12 cellular contexts compared by ENCODE assay signal in genomic region chr1:56816909-56817308, GRCh38. TPM values are rescaled to one million over a fixed set of nuclear protein-coding genes. Genes with fewer than 3 reads are reported as not detected.
A peak's percentile ranks its signal among the peaks of the same experiment; 100 is the strongest.
DNase-seq lines count a peak whose midpoint lies in the region; ATAC-seq, FAIRE-seq and TF ChIP-seq lines count a peak whose summit lies in the region.
"Had no signal": no experiment of that assay in that cellular context is flagged by ENCODE, and none has a peak within 500 bp of the region (broad histone marks: within the 10 kb centered on the region; RNA-seq: fewer than 3 reads in every experiment).

No MANE protein-coding gene starts in this region.

- H3K9ac ChIP-seq in liver (ENCODE audit: low read depth in 1 of 2, low read length in 2 of 2): peak overlapping the region; percentile 67 to 73

- TF ChIP-seq RAD21 in liver (IDR thresholded peaks at IDR 0.05): peak in 1 of 2 donors; percentile 21

- H3K4me1 ChIP-seq in liver (ENCODE audit: control insufficient read depth in 4 of 4, insufficient read depth in 4 of 4, low read length in 3 of 4): peaks cover 0 to 69% (median 21%) of the 10 kb centered on the region in 4 donors
- no peaks in the 10 kb centered on the region for H3K4me1 ChIP-seq in small intestine (ENCODE audit: control insufficient read depth in 2 of 2, insufficient read depth in 1 of 2, low read depth in 1 of 2, low read length in 1 of 2)

- FAIRE-seq in small intestine (lab: Jason Lieb, UNC): no peak

- H3K9me3 ChIP-seq in liver (ENCODE audit: control insufficient read depth in 4 of 4, low read length in 3 of 4): no peaks in the 10 kb centered on the region
- H3K9me3 ChIP-seq in small intestine (ENCODE audit: control insufficient read depth, low read depth): no peaks in the 10 kb centered on the region

- H3K27ac ChIP-seq in liver (ENCODE audit: low read depth in 1 of 2, low read length in 2 of 2) (peak overlapping the region; percentile 93 to 98), small intestine (ENCODE audit: low read depth in 1 of 2, low read length in 1 of 2) (no peak overlapping the region)
- H3K27ac ChIP-seq: epithelial cell of prostate had no signal

- no peak for TF ChIP-seq CTCF in liver (IDR thresholded peaks at IDR 0.05; ENCODE audit: low read depth, low read length, missing input control)

- no peaks in the 10 kb centered on the region for H3K36me3 ChIP-seq in liver (ENCODE audit: control insufficient read depth in 4 of 4, insufficient read depth in 3 of 4, low read depth in 1 of 4, low read length in 3 of 4)
- H3K36me3 ChIP-seq in small intestine (ENCODE audit: control insufficient read depth in 2 of 2, insufficient read depth in 2 of 2, low read length in 2 of 2): no peaks in the 10 kb centered on the region

- H3K4me3 ChIP-seq in liver (ENCODE audit: low read depth in 1 of 3, low read length in 3 of 3) (peak overlapping the region; percentile 10 to 47 (median 41)), small intestine (ENCODE audit: low read depth in 1 of 2, low read length in 2 of 2) (no peak overlapping the region)

- ATAC-seq in GM18870 (IDR thresholded peaks at IDR 0.05; ENCODE audit: unreplicated experiment) (peak; percentile 72), GM21825 (IDR thresholded peaks at IDR 0.05; ENCODE audit: unreplicated experiment) (peak; percentile 63), HG03565 (IDR thresholded peaks at IDR 0.05; ENCODE audit: unreplicated experiment) (peak; percentile 59)
- ATAC-seq: activated T-cell treated with anti-CD3 and anti-CD28 coated beads, Interleukin-2, amount 50 U/mL, for 4 hours; Panc1 had no signal

- WGBS in liver: 34% methylated on average over 4 of the region's 4 CpGs
- WGBS in small intestine, 3 donors: 65 to 72% (median 68%) methylated on average over 4 of the region's 4 CpGs

- H3K27me3 ChIP-seq in liver (ENCODE audit: control insufficient read depth in 4 of 4, insufficient read depth in 4 of 4, low read length in 3 of 4) (no peaks in the 10 kb centered on the region), small intestine (ENCODE audit: control insufficient read depth in 2 of 2, insufficient read depth in 2 of 2, low read length in 2 of 2) (no peaks in the 10 kb centered on the region)

- DNase-seq in SW480 (ENCODE audit: low spot score): no peak
- no peak for DNase-seq in GOT3 (lab: John Stamatoyannopoulos, UW)
- DNase-seq in small intestine: no peak
- no peak for DNase-seq in foreskin melanocyte
- DNase-seq: activated T-cell treated with anti-CD3 and anti-CD28 coated beads, Interleukin-2, amount 50 U/mL, for 4 hours; stimulated activated naive CD4-positive, alpha-beta T cell had no signal

TF ChIP-seq in liver, 16 proteins besides CTCF, POLR2A, EP300 and RAD21:
- TF ChIP-seq REST (IDR thresholded peaks at IDR 0.05) (peak; percentile 54), FOXA2 (IDR thresholded peaks at IDR 0.05) (peak; percentile 18), YY1 (IDR thresholded peaks at IDR 0.05) (peak; percentile 96), SP1 (IDR thresholded peaks at IDR 0.05) (peak; percentile 28), GABPA (IDR thresholded peaks at IDR 0.05 in 1 of 2, conservative IDR thresholded peaks at IDR 0.05 in 1 of 2) (no peak), ATF3 (IDR thresholded peaks at IDR 0.05) (peak; percentile 66), JUND (IDR thresholded peaks at IDR 0.05) (peak in 1 of 2 donors; percentile 61), ZBTB33 (IDR thresholded peaks at IDR 0.05) (peak; percentile 18), RXRA (IDR thresholded peaks at IDR 0.05) (peak in 1 of 2 donors; percentile 63), HNF4A (conservative IDR thresholded peaks at IDR 0.05) (peak; percentile 34 to 82), MAX (IDR thresholded peaks at IDR 0.05) (peak; percentile 54), NR2F2 (IDR thresholded peaks at IDR 0.05) (no peak), TAF1 (conservative IDR thresholded peaks at IDR 0.05) (no peak), HNF4G (IDR thresholded peaks at IDR 0.05) (no peak), EGR1 (IDR thresholded peaks at IDR 0.05; ENCODE audit: low read depth in 2 of 2) (no peak), FOXA1 (IDR thresholded peaks at IDR 0.05) (no peak)

RNA-seq across cellular contexts. Expression of gene FYB2, which starts 2.3 kb away (rescaled TPM):
- total RNA-seq in liver: 10 to 100 TPM in 1 of 2 donors, 1 to 10 TPM in 1; 3.3 to 31.3 TPM
- polyA plus RNA-seq in liver (10 to 100 TPM in 1 of 2 donors, 1 to 10 TPM in 1; 4.7 to 27.6 TPM), small intestine (1 to 10 TPM in 2 of 3 donors, not detected in 1; 1.1 to 1.2 TPM)
- total RNA-seq: activated T-cell treated with anti-CD3 and anti-CD28 coated beads, Interleukin-2, amount 50 U/mL, for 4 hours had no signal

RNA-seq across cellular contexts. Expression of gene C8A, which starts 37.7 kb away (rescaled TPM):
- 100 to 1,000 TPM; 144 to 669 TPM for total RNA-seq in liver
- polyA plus RNA-seq in liver: 100 to 1,000 TPM; 188 to 363 TPM
- polyA plus RNA-seq in small intestine: 1 to 10 TPM; 2.0 to 2.4 (median 2.2) TPM
- total RNA-seq: activated T-cell treated with anti-CD3 and anti-CD28 coated beads, Interleukin-2, amount 50 U/mL, for 4 hours had no signal

Comparison
In these comparisons a context has a peak if more than half of its experiments do, and no peak if none do; other contexts are left out.
1. H3K27ac ChIP-seq: peak in liver (2 of 2); none in small intestine (0 of 2).
2. H3K4me3 ChIP-seq: peak in liver (3 of 3); none in small intestine (0 of 2).
3. RNA of gene C8A, which starts 37.7 kb away (polyA plus RNA-seq): 188 to 363 TPM in liver; 2.0 to 2.4 TPM in small intestine; every median in the first group is over 10 times any median in the second.
4. Peak in every context shown above with its lines, with median percentiles within 50 percentile points of each other: ATAC-seq.